In the genomic region with DNA sequence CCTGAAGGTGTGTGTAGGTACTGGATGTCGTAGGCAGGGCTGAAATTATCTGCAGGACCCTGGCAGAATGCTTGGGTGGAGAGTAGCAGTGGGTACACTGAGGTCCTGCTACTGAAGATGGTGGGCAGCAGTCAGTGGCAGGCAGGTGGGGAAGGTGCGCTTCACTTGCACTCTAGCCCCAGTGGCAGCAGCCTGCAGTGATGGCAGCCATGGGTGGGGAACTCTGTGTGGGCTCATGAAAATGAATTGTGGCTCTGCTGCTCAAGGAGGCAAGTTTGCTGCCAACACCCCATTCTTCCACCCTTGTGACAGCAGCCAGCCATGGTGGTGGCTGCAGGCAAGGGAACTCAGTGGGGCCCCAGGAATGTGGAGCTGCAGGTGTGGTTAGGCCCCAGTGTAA, we compare ENCODE assay signal across 2 cellular contexts.
TF ChIP-seq lines count a peak whose summit lies in the region.

No MANE protein-coding gene starts in this region.

TF ChIP-seq in SK-N-SH, 30 proteins besides CTCF, POLR2A, EP300 and RAD21 (continued from another document):
- TF ChIP-seq TEAD4 (IDR thresholded peaks at IDR 0.05; ENCODE audit: borderline replicate concordance, insufficient read depth), result no peak
TF ChIP-seq in SK-N-SH: peak in this region for 0.

TF ChIP-seq in SK-N-SH treated with all-trans-retinoic acid at 6 μM for 48 hours, 23 proteins besides CTCF, POLR2A, EP300 and RAD21 (continued from another document):
- TF ChIP-seq, protein P1, sequence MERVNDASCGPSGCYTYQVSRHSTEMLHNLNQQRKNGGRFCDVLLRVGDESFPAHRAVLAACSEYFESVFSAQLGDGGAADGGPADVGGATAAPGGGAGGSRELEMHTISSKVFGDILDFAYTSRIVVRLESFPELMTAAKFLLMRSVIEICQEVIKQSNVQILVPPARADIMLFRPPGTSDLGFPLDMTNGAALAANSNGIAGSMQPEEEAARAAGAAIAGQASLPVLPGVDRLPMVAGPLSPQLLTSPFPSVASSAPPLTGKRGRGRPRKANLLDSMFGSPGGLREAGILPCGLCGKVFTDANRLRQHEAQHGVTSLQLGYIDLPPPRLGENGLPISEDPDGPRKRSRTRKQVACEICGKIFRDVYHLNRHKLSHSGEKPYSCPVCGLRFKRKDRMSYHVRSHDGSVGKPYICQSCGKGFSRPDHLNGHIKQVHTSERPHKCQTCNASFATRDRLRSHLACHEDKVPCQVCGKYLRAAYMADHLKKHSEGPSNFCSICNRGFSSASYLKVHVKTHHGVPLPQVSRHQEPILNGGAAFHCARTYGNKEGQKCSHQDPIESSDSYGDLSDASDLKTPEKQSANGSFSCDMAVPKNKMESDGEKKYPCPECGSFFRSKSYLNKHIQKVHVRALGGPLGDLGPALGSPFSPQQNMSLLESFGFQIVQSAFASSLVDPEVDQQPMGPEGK (CRISPR knock-in tag; IDR thresholded peaks at IDR 0.05; ENCODE audit: borderline replicate concordance), result no peak
- TF ChIP-seq ZNF565 (CRISPR knock-in tag; conservative IDR thresholded peaks at IDR 0.05; ENCODE audit: low read depth) (no peak), ESRRG (CRISPR knock-in tag; IDR thresholded peaks at IDR 0.05) (no peak), RARB (CRISPR knock-in tag; IDR thresholded peaks at IDR 0.05) (no peak), ISL1 (CRISPR knock-in tag; IDR thresholded peaks at IDR 0.05) (no peak), OSR1 (CRISPR knock-in tag; IDR thresholded peaks at IDR 0.05) (no peak), GLIS3 (CRISPR knock-in tag; IDR thresholded peaks at IDR 0.05) (no peak), BACH2 (CRISPR knock-in tag; IDR thresholded peaks at IDR 0.05; ENCODE audit: borderline replicate concordance) (no peak), ZFP3 (CRISPR knock-in tag; IDR thresholded peaks at IDR 0.05) (no peak), ZNF70 (CRISPR knock-in tag; IDR thresholded peaks at IDR 0.05) (no peak), TOX (CRISPR knock-in tag; IDR thresholded peaks at IDR 0.05; ENCODE audit: borderline replicate concordance) (no peak), SNAI2 (CRISPR knock-in tag; IDR thresholded peaks at IDR 0.05) (no peak), PPARA (CRISPR knock-in tag; IDR thresholded peaks at IDR 0.05; ENCODE audit: borderline replicate concordance) (no peak), ARNTL (CRISPR knock-in tag; IDR thresholded peaks at IDR 0.05; ENCODE audit: borderline replicate concordance, low read depth) (no peak)
- TF ChIP-seq, protein P2, sequence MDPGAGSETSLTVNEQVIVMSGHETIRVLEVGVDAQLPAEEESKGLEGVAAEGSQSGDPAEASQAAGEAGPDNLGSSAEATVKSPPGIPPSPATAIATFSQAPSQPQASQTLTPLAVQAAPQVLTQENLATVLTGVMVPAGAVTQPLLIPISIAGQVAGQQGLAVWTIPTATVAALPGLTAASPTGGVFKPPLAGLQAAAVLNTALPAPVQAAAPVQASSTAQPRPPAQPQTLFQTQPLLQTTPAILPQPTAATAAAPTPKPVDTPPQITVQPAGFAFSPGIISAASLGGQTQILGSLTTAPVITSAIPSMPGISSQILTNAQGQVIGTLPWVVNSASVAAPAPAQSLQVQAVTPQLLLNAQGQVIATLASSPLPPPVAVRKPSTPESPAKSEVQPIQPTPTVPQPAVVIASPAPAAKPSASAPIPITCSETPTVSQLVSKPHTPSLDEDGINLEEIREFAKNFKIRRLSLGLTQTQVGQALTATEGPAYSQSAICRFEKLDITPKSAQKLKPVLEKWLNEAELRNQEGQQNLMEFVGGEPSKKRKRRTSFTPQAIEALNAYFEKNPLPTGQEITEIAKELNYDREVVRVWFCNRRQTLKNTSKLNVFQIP (CRISPR knock-in tag; IDR thresholded peaks at IDR 0.05; ENCODE audit: borderline replicate concordance, low read depth), result no peak
- TF ChIP-seq, protein P3, sequence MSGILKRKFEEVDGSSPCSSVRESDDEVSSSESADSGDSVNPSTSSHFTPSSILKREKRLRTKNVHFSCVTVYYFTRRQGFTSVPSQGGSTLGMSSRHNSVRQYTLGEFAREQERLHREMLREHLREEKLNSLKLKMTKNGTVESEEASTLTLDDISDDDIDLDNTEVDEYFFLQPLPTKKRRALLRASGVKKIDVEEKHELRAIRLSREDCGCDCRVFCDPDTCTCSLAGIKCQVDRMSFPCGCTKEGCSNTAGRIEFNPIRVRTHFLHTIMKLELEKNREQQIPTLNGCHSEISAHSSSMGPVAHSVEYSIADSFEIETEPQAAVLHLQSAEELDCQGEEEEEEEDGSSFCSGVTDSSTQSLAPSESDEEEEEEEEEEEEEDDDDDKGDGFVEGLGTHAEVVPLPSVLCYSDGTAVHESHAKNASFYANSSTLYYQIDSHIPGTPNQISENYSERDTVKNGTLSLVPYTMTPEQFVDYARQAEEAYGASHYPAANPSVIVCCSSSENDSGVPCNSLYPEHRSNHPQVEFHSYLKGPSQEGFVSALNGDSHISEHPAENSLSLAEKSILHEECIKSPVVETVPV (CRISPR knock-in tag; IDR thresholded peaks at IDR 0.05), result no peak
TF ChIP-seq in SK-N-SH treated with all-trans-retinoic acid at 6 μM for 48 hours: peak in this region for 0.
